2 cellular contexts compared by ENCODE assay signal in the genomic region with DNA sequence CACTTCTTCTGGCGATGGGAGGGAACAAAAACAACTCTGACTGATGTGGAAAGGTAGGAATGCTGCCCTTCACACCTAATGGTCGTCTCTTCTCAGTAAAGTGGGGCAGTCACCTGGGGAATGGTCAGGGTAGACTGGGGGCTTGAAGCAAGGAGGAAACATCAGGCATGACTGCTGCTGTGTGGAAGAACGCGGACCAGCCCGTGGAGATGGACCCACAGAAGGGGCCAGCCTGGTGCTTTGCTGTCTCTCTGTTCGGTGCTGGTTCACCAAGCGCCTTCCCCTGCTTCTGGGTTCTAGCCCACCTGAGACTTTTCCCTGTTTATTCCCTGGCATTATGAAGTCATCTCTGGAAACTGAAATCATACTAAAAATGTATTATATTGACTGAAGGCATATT.
TF ChIP-seq lines count a peak whose summit lies in the region.

No MANE protein-coding gene starts in this region.

TF ChIP-seq in A549, 52 proteins besides CTCF, POLR2A, EP300 and RAD21 (continued from another document):
- TF ChIP-seq NFE2L2 (conservative IDR thresholded peaks at IDR 0.05; ENCODE audit: low read length) (no peak), PHF8 (IDR thresholded peaks at IDR 0.05; ENCODE audit: borderline replicate concordance, low read depth) (no peak), ZC3H11A (IDR thresholded peaks at IDR 0.05) (no peak), RCOR1 (IDR thresholded peaks at IDR 0.05; ENCODE audit: low read depth, low read length) (no peak), CEBPB (IDR thresholded peaks at IDR 0.05) (no peak), TFCP2L1 (CRISPR knock-in tag; IDR thresholded peaks at IDR 0.05) (no peak), SREBF2 (IDR thresholded peaks at IDR 0.05) (no peak), RNF2 (IDR thresholded peaks at IDR 0.05; ENCODE audit: borderline replicate concordance, low read depth) (no peak), TP53 (CRISPR knock-in tag; IDR thresholded peaks at IDR 0.05) (no peak), POLR2AphosphoS2 (conservative IDR thresholded peaks at IDR 0.05; ENCODE audit: low read length) (no peak), ESRRA (IDR thresholded peaks at IDR 0.05; ENCODE audit: borderline replicate concordance, low read length) (no peak), SMC3 (IDR thresholded peaks at IDR 0.05) (no peak)
- TF ChIP-seq, protein P1, sequence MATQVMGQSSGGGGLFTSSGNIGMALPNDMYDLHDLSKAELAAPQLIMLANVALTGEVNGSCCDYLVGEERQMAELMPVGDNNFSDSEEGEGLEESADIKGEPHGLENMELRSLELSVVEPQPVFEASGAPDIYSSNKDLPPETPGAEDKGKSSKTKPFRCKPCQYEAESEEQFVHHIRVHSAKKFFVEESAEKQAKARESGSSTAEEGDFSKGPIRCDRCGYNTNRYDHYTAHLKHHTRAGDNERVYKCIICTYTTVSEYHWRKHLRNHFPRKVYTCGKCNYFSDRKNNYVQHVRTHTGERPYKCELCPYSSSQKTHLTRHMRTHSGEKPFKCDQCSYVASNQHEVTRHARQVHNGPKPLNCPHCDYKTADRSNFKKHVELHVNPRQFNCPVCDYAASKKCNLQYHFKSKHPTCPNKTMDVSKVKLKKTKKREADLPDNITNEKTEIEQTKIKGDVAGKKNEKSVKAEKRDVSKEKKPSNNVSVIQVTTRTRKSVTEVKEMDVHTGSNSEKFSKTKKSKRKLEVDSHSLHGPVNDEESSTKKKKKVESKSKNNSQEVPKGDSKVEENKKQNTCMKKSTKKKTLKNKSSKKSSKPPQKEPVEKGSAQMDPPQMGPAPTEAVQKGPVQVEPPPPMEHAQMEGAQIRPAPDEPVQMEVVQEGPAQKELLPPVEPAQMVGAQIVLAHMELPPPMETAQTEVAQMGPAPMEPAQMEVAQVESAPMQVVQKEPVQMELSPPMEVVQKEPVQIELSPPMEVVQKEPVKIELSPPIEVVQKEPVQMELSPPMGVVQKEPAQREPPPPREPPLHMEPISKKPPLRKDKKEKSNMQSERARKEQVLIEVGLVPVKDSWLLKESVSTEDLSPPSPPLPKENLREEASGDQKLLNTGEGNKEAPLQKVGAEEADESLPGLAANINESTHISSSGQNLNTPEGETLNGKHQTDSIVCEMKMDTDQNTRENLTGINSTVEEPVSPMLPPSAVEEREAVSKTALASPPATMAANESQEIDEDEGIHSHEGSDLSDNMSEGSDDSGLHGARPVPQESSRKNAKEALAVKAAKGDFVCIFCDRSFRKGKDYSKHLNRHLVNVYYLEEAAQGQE (IDR thresholded peaks at IDR 0.05), result no peak
- TF ChIP-seq, protein P2, sequence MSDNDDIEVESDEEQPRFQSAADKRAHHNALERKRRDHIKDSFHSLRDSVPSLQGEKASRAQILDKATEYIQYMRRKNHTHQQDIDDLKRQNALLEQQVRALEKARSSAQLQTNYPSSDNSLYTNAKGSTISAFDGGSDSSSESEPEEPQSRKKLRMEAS (IDR thresholded peaks at IDR 0.05), result no peak

TF ChIP-seq in H1, 55 proteins besides CTCF, POLR2A, EP300 and RAD21 (continued from another document):
- TF ChIP-seq GABPA (IDR thresholded peaks at IDR 0.05; ENCODE audit: borderline replicate concordance, insufficient read depth, low read length) (no peak), ZNF274 (IDR thresholded peaks at IDR 0.05; ENCODE audit: borderline replicate concordance, extremely low read depth, low read length) (no peak), SP4 (IDR thresholded peaks at IDR 0.05; ENCODE audit: low read length) (no peak), SP2 (IDR thresholded peaks at IDR 0.05; ENCODE audit: low read length) (no peak), BCL11A (IDR thresholded peaks at IDR 0.05; ENCODE audit: low read depth in 2 of 2, low read length in 2 of 2) (no peak), TAF7 (optimal IDR thresholded peaks at IDR 0.05; ENCODE audit: borderline replicate concordance, low read depth, low read length) (no peak), HDAC2 (IDR thresholded peaks at IDR 0.05; ENCODE audit: borderline replicate concordance in 1 of 2, low read depth in 2 of 2, low read length in 2 of 2) (no peak), RBBP5 (IDR thresholded peaks at IDR 0.05; ENCODE audit: borderline replicate concordance, low read depth, low read length) (no peak), NANOG (IDR thresholded peaks at IDR 0.05; ENCODE audit: insufficient read depth, low read depth, low read length, poor library complexity, severe bottlenecking) (no peak), RXRA (IDR thresholded peaks at IDR 0.05; ENCODE audit: insufficient read depth, low read depth, low read length) (no peak), MAFK (IDR thresholded peaks at IDR 0.05; ENCODE audit: low read depth, low read length) (no peak)
- TF ChIP-seq, protein P3, sequence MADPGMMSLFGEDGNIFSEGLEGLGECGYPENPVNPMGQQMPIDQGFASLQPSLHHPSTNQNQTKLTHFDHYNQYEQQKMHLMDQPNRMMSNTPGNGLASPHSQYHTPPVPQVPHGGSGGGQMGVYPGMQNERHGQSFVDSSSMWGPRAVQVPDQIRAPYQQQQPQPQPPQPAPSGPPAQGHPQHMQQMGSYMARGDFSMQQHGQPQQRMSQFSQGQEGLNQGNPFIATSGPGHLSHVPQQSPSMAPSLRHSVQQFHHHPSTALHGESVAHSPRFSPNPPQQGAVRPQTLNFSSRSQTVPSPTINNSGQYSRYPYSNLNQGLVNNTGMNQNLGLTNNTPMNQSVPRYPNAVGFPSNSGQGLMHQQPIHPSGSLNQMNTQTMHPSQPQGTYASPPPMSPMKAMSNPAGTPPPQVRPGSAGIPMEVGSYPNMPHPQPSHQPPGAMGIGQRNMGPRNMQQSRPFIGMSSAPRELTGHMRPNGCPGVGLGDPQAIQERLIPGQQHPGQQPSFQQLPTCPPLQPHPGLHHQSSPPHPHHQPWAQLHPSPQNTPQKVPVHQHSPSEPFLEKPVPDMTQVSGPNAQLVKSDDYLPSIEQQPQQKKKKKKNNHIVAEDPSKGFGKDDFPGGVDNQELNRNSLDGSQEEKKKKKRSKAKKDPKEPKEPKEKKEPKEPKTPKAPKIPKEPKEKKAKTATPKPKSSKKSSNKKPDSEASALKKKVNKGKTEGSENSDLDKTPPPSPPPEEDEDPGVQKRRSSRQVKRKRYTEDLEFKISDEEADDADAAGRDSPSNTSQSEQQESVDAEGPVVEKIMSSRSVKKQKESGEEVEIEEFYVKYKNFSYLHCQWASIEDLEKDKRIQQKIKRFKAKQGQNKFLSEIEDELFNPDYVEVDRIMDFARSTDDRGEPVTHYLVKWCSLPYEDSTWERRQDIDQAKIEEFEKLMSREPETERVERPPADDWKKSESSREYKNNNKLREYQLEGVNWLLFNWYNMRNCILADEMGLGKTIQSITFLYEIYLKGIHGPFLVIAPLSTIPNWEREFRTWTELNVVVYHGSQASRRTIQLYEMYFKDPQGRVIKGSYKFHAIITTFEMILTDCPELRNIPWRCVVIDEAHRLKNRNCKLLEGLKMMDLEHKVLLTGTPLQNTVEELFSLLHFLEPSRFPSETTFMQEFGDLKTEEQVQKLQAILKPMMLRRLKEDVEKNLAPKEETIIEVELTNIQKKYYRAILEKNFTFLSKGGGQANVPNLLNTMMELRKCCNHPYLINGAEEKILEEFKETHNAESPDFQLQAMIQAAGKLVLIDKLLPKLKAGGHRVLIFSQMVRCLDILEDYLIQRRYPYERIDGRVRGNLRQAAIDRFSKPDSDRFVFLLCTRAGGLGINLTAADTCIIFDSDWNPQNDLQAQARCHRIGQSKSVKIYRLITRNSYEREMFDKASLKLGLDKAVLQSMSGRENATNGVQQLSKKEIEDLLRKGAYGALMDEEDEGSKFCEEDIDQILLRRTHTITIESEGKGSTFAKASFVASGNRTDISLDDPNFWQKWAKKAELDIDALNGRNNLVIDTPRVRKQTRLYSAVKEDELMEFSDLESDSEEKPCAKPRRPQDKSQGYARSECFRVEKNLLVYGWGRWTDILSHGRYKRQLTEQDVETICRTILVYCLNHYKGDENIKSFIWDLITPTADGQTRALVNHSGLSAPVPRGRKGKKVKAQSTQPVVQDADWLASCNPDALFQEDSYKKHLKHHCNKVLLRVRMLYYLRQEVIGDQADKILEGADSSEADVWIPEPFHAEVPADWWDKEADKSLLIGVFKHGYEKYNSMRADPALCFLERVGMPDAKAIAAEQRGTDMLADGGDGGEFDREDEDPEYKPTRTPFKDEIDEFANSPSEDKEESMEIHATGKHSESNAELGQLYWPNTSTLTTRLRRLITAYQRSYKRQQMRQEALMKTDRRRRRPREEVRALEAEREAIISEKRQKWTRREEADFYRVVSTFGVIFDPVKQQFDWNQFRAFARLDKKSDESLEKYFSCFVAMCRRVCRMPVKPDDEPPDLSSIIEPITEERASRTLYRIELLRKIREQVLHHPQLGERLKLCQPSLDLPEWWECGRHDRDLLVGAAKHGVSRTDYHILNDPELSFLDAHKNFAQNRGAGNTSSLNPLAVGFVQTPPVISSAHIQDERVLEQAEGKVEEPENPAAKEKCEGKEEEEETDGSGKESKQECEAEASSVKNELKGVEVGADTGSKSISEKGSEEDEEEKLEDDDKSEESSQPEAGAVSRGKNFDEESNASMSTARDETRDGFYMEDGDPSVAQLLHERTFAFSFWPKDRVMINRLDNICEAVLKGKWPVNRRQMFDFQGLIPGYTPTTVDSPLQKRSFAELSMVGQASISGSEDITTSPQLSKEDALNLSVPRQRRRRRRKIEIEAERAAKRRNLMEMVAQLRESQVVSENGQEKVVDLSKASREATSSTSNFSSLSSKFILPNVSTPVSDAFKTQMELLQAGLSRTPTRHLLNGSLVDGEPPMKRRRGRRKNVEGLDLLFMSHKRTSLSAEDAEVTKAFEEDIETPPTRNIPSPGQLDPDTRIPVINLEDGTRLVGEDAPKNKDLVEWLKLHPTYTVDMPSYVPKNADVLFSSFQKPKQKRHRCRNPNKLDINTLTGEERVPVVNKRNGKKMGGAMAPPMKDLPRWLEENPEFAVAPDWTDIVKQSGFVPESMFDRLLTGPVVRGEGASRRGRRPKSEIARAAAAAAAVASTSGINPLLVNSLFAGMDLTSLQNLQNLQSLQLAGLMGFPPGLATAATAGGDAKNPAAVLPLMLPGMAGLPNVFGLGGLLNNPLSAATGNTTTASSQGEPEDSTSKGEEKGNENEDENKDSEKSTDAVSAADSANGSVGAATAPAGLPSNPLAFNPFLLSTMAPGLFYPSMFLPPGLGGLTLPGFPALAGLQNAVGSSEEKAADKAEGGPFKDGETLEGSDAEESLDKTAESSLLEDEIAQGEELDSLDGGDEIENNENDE (IDR thresholded peaks at IDR 0.05; ENCODE audit: insufficient replicate concordance, low read length), result no peak
